Comparison of ENCODE assay signal across 17 cellular contexts in genomic region chr9:92257327-92257726, GRCh38. TPM values are rescaled to one million over a fixed set of nuclear protein-coding genes. Genes with fewer than 3 reads are reported as not detected.
DNase-seq lines count a peak whose midpoint lies in the region; ATAC-seq and TF ChIP-seq lines count a peak whose summit lies in the region.
"Had no signal": no experiment of that assay in that cellular context is flagged by ENCODE, and none has a peak within 500 bp of the region (broad histone marks: within the 10 kb centered on the region; RNA-seq: fewer than 3 reads in every experiment).

No MANE protein-coding gene starts in this region.

- H3K27ac ChIP-seq in transverse colon, result no peak overlapping the region
- H3K27ac ChIP-seq: A549, BLaER1, KMS-11, SJSA1 had no signal

- H3K36me3 ChIP-seq in transverse colon, result peaks cover 0 to 92% (median 42%) of the 10 kb centered on the region in 4 donors

- H3K27me3 Mint-ChIP-seq in T-helper 2 cell treated with Interferon-gamma antibody and Interleukin-4, amounts not matched to agents 5 μg/mL and 100 μg/mL, for 36 hours (ENCODE audit: low read depth), result no peaks in the 10 kb centered on the region
- H3K27me3 Mint-ChIP-seq: CD4-positive, alpha-beta memory T cell had no signal

- peak overlapping the region; percentile 52 for H3K27ac Mint-ChIP-seq in T-helper 2 cell treated with Interferon-gamma antibody and Interleukin-4, amounts not matched to agents 5 μg/mL and 100 μg/mL, for 36 hours

- ATAC-seq in HG03521 (IDR thresholded peaks at IDR 0.05; ENCODE audit: unreplicated experiment), result no peak
- ATAC-seq in GM21723 (IDR thresholded peaks at IDR 0.05; ENCODE audit: unreplicated experiment), result no peak
- ATAC-seq: A549, Panc1 had no signal

- no peaks in the 10 kb centered on the region for H3K9me3 Mint-ChIP-seq in T-helper 2 cell treated with Interferon-gamma antibody and Interleukin-4, amounts not matched to agents 5 μg/mL and 100 μg/mL, for 36 hours
- H3K9me3 Mint-ChIP-seq: CD4-positive, alpha-beta memory T cell had no signal

- no peaks in the 10 kb centered on the region for H3K4me1 Mint-ChIP-seq in T-helper 2 cell treated with Interferon-gamma antibody and Interleukin-4, amounts not matched to agents 5 μg/mL and 100 μg/mL, for 36 hours (ENCODE audit: low read depth)
- H3K4me1 Mint-ChIP-seq: CD4-positive, alpha-beta memory T cell had no signal

- H3K4me1 ChIP-seq in transverse colon, result no peaks in the 10 kb centered on the region
- H3K4me1 ChIP-seq: A549, BLaER1 had no signal

- H3K4me3 Mint-ChIP-seq in T-helper 2 cell treated with Interferon-gamma antibody and Interleukin-4, amounts not matched to agents 5 μg/mL and 100 μg/mL, for 36 hours, result no peak overlapping the region
- H3K4me3 Mint-ChIP-seq: CD4-positive, alpha-beta memory T cell had no signal

- TF ChIP-seq CTCF in transverse colon (IDR thresholded peaks at IDR 0.05), result no peak

- 49% methylated on average over 2 of the region's 2 CpGs; no CpG with 5 or more reads in 1 of the 2 donors for WGBS in transverse colon (ENCODE audit: low coverage in 1 of 2), 2 donors

- no peak overlapping the region for H3K4me3 ChIP-seq in transverse colon
- H3K4me3 ChIP-seq: A549, BLaER1, SJSA1 had no signal

- intact Hi-C loops in transverse colon (cut with DNase I; ENCODE audit: low total_unique reads), result no loop called here

- in situ Hi-C loops in transverse colon (cut with MboI; ENCODE audit: low pct_ligation_motif_present in 1 of 4, low pct_unique_long_range_greater_than_20kb in 1 of 4, low sequenced_read_pairs in 3 of 4), result no loop called here

- H3K36me3 Mint-ChIP-seq in T-helper 2 cell treated with Interferon-gamma antibody and Interleukin-4, amounts not matched to agents 5 μg/mL and 100 μg/mL, for 36 hours (ENCODE audit: low read depth), result peaks cover 53% of the 10 kb centered on the region

- TF ChIP-seq EP300 in transverse colon (IDR thresholded peaks at IDR 0.05; ENCODE audit: low read depth), result no peak

- no peaks in the 10 kb centered on the region for H3K27me3 ChIP-seq in transverse colon
- H3K27me3 ChIP-seq: BLaER1, SJSA1 had no signal

- TF ChIP-seq POLR2A in transverse colon (IDR thresholded peaks at IDR 0.05), result no peak

- no peaks in the 10 kb centered on the region for H3K9me3 ChIP-seq in transverse colon
- H3K9me3 ChIP-seq: A549, BLaER1, SJSA1 had no signal

- DNase-seq in T-helper 2 cell treated with Interferon-gamma antibody and Interleukin-4, amounts not matched to agents 5 μg/mL and 100 μg/mL, for 36 hours (ENCODE audit: low spot score), result no peak
- no peak for DNase-seq in T-helper 2 cell
- DNase-seq in NCI-H2029 treated with DMSO at 0.1 percent for 48 hours (lab: John Stamatoyannopoulos, UW), result peak; percentile 20
- DNase-seq in cerebellar nuclear complex (lab: John Stamatoyannopoulos, UW), result peak; percentile 78 to 88
- DNase-seq in transverse colon, result peak; percentile 16
- DNase-seq: Calu3; CD4-positive, alpha-beta memory T cell; NCI-H1436; NCI-H226; NCI-H524 had no signal

RNA-seq across cellular contexts. Expression of gene IARS1, which starts 36.2 kb away (rescaled TPM):
- 10 to 100 TPM; 25.4 to 70.7 (median 48.0) TPM for total RNA-seq in transverse colon

Comparison
In these comparisons a context has a peak if more than half of its experiments do, and no peak if none do; other contexts are left out.
1. DNase-seq: peak in NCI-H2029 treated with DMSO at 0.1 percent for 48 hours (single experiment), cerebellar nuclear complex (2 of 2) and transverse colon (single experiment); none in T-helper 2 cell treated with Interferon-gamma antibody and Interleukin-4, amounts not matched to agents 5 μg/mL and 100 μg/mL, for 36 hours (single experiment) and T-helper 2 cell (0 of 5).